In the genomic region with DNA sequence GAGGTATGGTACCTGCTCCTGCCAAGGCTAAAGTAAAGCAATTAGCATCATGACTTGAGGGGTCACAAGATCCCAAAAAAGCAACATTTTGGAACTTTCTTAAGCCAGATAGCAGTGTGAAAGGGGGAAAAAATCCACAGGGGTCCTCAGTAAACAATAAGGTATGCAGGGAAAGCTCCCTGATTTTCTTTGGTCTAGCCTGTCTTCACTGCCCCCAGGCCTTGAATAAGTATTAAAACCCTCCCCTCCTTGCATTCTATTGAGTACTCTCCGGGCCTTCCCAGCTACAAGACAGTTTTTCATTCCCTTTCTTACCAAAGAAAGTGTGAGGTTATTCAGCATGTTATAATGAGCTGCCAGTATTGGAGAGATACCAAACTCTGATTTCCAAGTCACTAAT, we compare ENCODE assay signal across 1 cellular context.
TF ChIP-seq lines count a peak whose summit lies in the region.

No MANE protein-coding gene starts in this region.

TF ChIP-seq in H1, 55 proteins besides CTCF, POLR2A, EP300 and RAD21 (continued from another document):
- TF ChIP-seq HDAC6 (IDR thresholded peaks at IDR 0.05; ENCODE audit: low read depth, low read length) (no peak), SAP30 (IDR thresholded peaks at IDR 0.05; ENCODE audit: insufficient read depth, insufficient replicate concordance, low read length) (no peak), RXRA (IDR thresholded peaks at IDR 0.05; ENCODE audit: insufficient read depth, low read depth, low read length) (no peak), ZNF274 (IDR thresholded peaks at IDR 0.05; ENCODE audit: borderline replicate concordance, extremely low read depth, low read length) (no peak), EGR1 (IDR thresholded peaks at IDR 0.05; ENCODE audit: borderline replicate concordance, low read depth, low read length) (no peak), SP1 (IDR thresholded peaks at IDR 0.05; ENCODE audit: low read depth, low read length) (no peak), TAF1 (IDR thresholded peaks at IDR 0.05; ENCODE audit: low read depth, low read length) (no peak)
TF ChIP-seq in H1: peak in this region for 0.
